19 cellular contexts compared by ENCODE assay signal in the genomic region with DNA sequence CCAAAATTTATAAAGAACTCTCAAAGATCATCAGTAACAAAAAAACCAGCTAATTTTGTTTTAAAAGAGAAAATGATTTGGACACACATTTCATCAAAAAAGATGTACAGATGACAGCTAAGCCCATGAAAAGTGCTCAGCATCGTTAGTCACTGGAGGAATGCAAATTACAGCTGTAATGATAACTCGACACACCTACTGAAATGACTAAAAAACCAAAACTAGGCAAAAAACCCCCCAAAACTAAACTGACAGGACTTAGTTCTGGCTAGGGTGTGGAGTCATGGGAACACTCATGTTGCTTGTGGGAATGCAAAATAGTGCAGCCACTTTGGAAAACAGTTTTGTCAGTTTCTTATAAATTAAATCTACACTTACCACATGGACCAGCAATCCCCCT.
"Had no signal": no experiment of that assay in that cellular context is flagged by ENCODE, and none has a peak within 500 bp of the region (broad histone marks: within the 10 kb centered on the region; RNA-seq: fewer than 3 reads in every experiment).

No MANE protein-coding gene starts in this region.

- H3K9me3 ChIP-seq: breast epithelium, psoas muscle, sigmoid colon had no signal

- H3K9me3 Mint-ChIP-seq: activated naive CD8-positive, alpha-beta T cell treated with anti-CD3 and anti-CD28 coated beads, Interleukin-2, amount 10 ng/mL, durations not matched to agents 7 days and 5 days; endodermal cell; nephron; type B pancreatic cell had no signal

- ATAC-seq: left ventricle myocardium superior, psoas muscle had no signal

- H3K4me1 ChIP-seq: breast epithelium, sigmoid colon had no signal

- H3K4me1 Mint-ChIP-seq: activated naive CD8-positive, alpha-beta T cell treated with anti-CD3 and anti-CD28 coated beads, Interleukin-2, amount 10 ng/mL, durations not matched to agents 7 days and 5 days; endodermal cell had no signal

- H3K27ac Mint-ChIP-seq: activated naive CD8-positive, alpha-beta T cell treated with anti-CD3 and anti-CD28 coated beads, Interleukin-2, amount 10 ng/mL, durations not matched to agents 7 days and 5 days; endodermal cell; type B pancreatic cell had no signal

- H3K27me3 ChIP-seq: breast epithelium, sigmoid colon had no signal

- H3K36me3 Mint-ChIP-seq: activated naive CD8-positive, alpha-beta T cell treated with anti-CD3 and anti-CD28 coated beads, Interleukin-2, amount 10 ng/mL, durations not matched to agents 7 days and 5 days; type B pancreatic cell had no signal

- H3K4me3 ChIP-seq: breast epithelium, psoas muscle, sigmoid colon had no signal

- H3K27ac ChIP-seq: breast epithelium, psoas muscle, sigmoid colon had no signal

- H3K36me3 ChIP-seq: breast epithelium, sigmoid colon had no signal

- H3K4me3 Mint-ChIP-seq: activated naive CD8-positive, alpha-beta T cell treated with anti-CD3 and anti-CD28 coated beads, Interleukin-2, amount 10 ng/mL, durations not matched to agents 7 days and 5 days; endodermal cell; nephron; type B pancreatic cell had no signal

- DNase-seq: activated gamma-delta T cell; activated naive CD8-positive, alpha-beta T cell treated with anti-CD3 and anti-CD28 coated beads, Interleukin-2, amount 10 ng/mL, durations not matched to agents 7 days and 5 days; activated T-cell treated with anti-CD3 and anti-CD28 coated beads, Interleukin-2, amount 50 U/mL, for 1 hour; anterior cingulate cortex; dermis blood vessel endothelial cell; endodermal cell; erythroblast; hippocampal formation; left ventricle myocardium superior; mesenchymal stem cell; occipital lobe; psoas muscle; sigmoid colon; stimulated activated CD4-positive, alpha-beta T cell treated with anti-CD3 and anti-CD28 coated beads, Interleukin-2, amount 100 ng/mL, for 24 hours; stimulated activated naive CD4-positive, alpha-beta T cell; substantia nigra had no signal
